10 cellular contexts compared by ENCODE assay signal in the genomic region with DNA sequence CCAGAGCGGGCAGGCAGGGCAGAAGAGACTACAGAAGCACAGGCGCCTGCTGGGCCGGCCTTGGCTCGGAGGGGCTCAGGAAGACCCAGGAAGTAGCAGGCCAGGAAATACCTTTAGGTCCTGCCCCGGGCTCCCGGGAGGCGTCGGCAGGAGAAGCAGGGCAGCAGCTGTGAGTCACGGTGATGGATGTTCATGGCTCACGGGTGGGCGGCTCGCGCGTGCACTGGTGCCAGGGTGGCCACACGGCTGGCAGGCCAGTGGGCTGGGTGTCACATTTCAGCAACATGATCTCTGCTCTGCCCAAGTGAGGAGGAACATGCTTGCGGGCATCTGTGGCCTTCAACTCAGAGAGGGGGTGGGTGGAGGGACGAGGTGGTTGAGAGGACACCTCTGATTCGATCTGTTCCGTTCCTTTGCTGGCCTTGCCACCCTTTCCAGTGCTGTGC.
DNase-seq lines count a peak whose midpoint lies in the region; ATAC-seq, FAIRE-seq and TF ChIP-seq lines count a peak whose summit lies in the region.
"Had no signal": no experiment of that assay in that cellular context is flagged by ENCODE, and none has a peak within 500 bp of the region (broad histone marks: within the 10 kb centered on the region; RNA-seq: fewer than 3 reads in every experiment).

No MANE protein-coding gene starts in this region.

- TF ChIP-seq CTCF in neural crest cell (conservative IDR thresholded peaks at IDR 0.05) (no peak), colonic mucosa (IDR thresholded peaks at IDR 0.05) (no peak), D721Med (IDR thresholded peaks at IDR 0.05; ENCODE audit: insufficient read depth, missing control alignments) (no peak)

- in situ Hi-C loops in G401 (cut with HindIII; ENCODE audit: low sequenced_read_pairs): no loop called here

- peak; percentile 86 for DNase-seq in AG20443 (ENCODE audit: low spot score)
- peak; percentile 63 for DNase-seq in NCI-H69 (lab: John Stamatoyannopoulos, UW)
- DNase-seq in neural crest cell (ENCODE audit: low read depth, low spot score): no peak
- no peak for DNase-seq in T-cell
- no peak for DNase-seq in G401 (ENCODE audit: low spot score)
- DNase-seq in colonic mucosa: no peak
- no peak for DNase-seq in D721Med (ENCODE audit: insufficient read length, low spot score)
- DNase-seq: activated naive CD8-positive, alpha-beta T cell treated with anti-CD3 and anti-CD28 coated beads, Interleukin-2, amount 10 ng/mL, durations not matched to agents 7 days and 5 days had no signal

- H3K9me3 Mint-ChIP-seq in neural crest cell (no peaks in the 10 kb centered on the region), T-cell (no peaks in the 10 kb centered on the region)
- H3K9me3 Mint-ChIP-seq: activated naive CD8-positive, alpha-beta T cell treated with anti-CD3 and anti-CD28 coated beads, Interleukin-2, amount 10 ng/mL, durations not matched to agents 7 days and 5 days had no signal

- no peak overlapping the region for H3K9ac ChIP-seq in colonic mucosa (ENCODE audit: low read depth in 2 of 2, low read length in 2 of 2)

- no peaks in the 10 kb centered on the region for H3K36me3 ChIP-seq in esophagus (ENCODE audit: control insufficient read depth in 2 of 2, insufficient read depth in 2 of 2, low read length in 1 of 2)
- no peaks in the 10 kb centered on the region for H3K36me3 ChIP-seq in colonic mucosa

- H3K27ac ChIP-seq in esophagus (ENCODE audit: low read depth in 2 of 2, low read length in 1 of 2) (peak overlapping the region; percentile 50 to 84), colonic mucosa (no peak overlapping the region)

- H3K9me3 ChIP-seq in esophagus (ENCODE audit: control insufficient read depth in 2 of 2, insufficient read depth in 1 of 2, low read depth in 1 of 2, low read length in 1 of 2): no peaks in the 10 kb centered on the region
- no peaks in the 10 kb centered on the region for H3K9me3 ChIP-seq in colonic mucosa

- 44 to 60% methylated on average over 19 of the region's 19 CpGs for WGBS in esophagus, 2 donors

- no peak overlapping the region for H3K4me3 Mint-ChIP-seq in neural crest cell
- H3K4me3 Mint-ChIP-seq in T-cell: no peak overlapping the region
- H3K4me3 Mint-ChIP-seq: activated naive CD8-positive, alpha-beta T cell treated with anti-CD3 and anti-CD28 coated beads, Interleukin-2, amount 10 ng/mL, durations not matched to agents 7 days and 5 days had no signal

- H3K27me3 ChIP-seq in esophagus (ENCODE audit: control insufficient read depth in 1 of 2, insufficient read depth in 2 of 2, low read length in 2 of 2): no peaks in the 10 kb centered on the region
- no peaks in the 10 kb centered on the region for H3K27me3 ChIP-seq in colonic mucosa

- CTCF ChIA-PET in T-cell (lab: Charles Lee): no interaction called here

- ATAC-seq in T-cell (replicated peaks in 1 of 4): no peak

- H3K36me3 Mint-ChIP-seq in neural crest cell (ENCODE audit: low read depth) (no peaks in the 10 kb centered on the region), T-cell (no peaks in the 10 kb centered on the region)

- POLR2A ChIA-PET in T-cell (lab: Charles Lee): no interaction called here

- no peaks in the 10 kb centered on the region for H3K27me3 Mint-ChIP-seq in neural crest cell (ENCODE audit: low read depth)
- no peaks in the 10 kb centered on the region for H3K27me3 Mint-ChIP-seq in T-cell

- H3K4me1 ChIP-seq in esophagus (ENCODE audit: control insufficient read depth in 2 of 2, insufficient read depth in 2 of 2, low read length in 1 of 2): peaks cover 11 to 14% of the 10 kb centered on the region in 2 donors
- no peaks in the 10 kb centered on the region for H3K4me1 ChIP-seq in colonic mucosa

- no peak overlapping the region for H3K4me3 ChIP-seq in esophagus (ENCODE audit: low read depth in 1 of 2, low read length in 2 of 2)
- no peak overlapping the region for H3K4me3 ChIP-seq in colonic mucosa
- H3K4me3 ChIP-seq: lung had no signal

- peak overlapping the region; percentile 80 for H3K27ac Mint-ChIP-seq in neural crest cell (ENCODE audit: unreplicated experiment)
- no peak overlapping the region for H3K27ac Mint-ChIP-seq in T-cell
- H3K27ac Mint-ChIP-seq: activated naive CD8-positive, alpha-beta T cell treated with anti-CD3 and anti-CD28 coated beads, Interleukin-2, amount 10 ng/mL, durations not matched to agents 7 days and 5 days had no signal

- FAIRE-seq in D721Med (lab: Jason Lieb, UNC): no peak

- intact Hi-C loops in colonic mucosa (cut with DNase I): no loop called here

- H3K4me1 Mint-ChIP-seq in neural crest cell (peaks cover 39% of the 10 kb centered on the region), T-cell (peaks cover 10 to 14% (median 10%) of the 10 kb centered on the region in 3 donors)

Comparison
In these comparisons a context has a peak if more than half of its experiments do, and no peak if none do; other contexts are left out.
1. DNase-seq: peak in AG20443 (single experiment) and NCI-H69 (single experiment); none in neural crest cell (single experiment), T-cell (0 of 34), G401 (single experiment), colonic mucosa (single experiment) and D721Med (single experiment).